23 cellular contexts compared by ENCODE assay signal in genomic region chr9:16135916-16136315, GRCh38.
"Had no signal": no experiment of that assay in that cellular context is flagged by ENCODE, and none has a peak within 500 bp of the region (broad histone marks: within the 10 kb centered on the region; RNA-seq: fewer than 3 reads in every experiment).

No MANE protein-coding gene starts in this region.

- H3K27ac Mint-ChIP-seq: activated CD4-positive, alpha-beta memory T cell treated with anti-CD3 and anti-CD28 coated beads, Interleukin-2, amount 10 ng/mL, durations not matched to agents 7 days and 5 days; activated CD4-positive, alpha-beta T cell treated with anti-CD3 and anti-CD28 coated beads, Interleukin-2, amount 10 ng/mL, durations not matched to agents 7 days and 5 days; activated naive CD4-positive, alpha-beta T cell treated with anti-CD3 and anti-CD28 coated beads, Interleukin-2, amount 50 U/mL, for 24 hours; activated T-cell treated with anti-CD3 and anti-CD28 coated beads, Interleukin-2, amount 50 U/mL, for 24 hours; naive thymus-derived CD4-positive, alpha-beta T cell; type B pancreatic cell had no signal

- H3K9me3 ChIP-seq: heart left ventricle, left ventricle myocardium inferior, thoracic aorta, vagina had no signal

- H3K4me3 ChIP-seq: heart left ventricle, left ventricle myocardium inferior, lung, thoracic aorta, vagina had no signal

- H3K4me1 Mint-ChIP-seq: activated CD4-positive, alpha-beta memory T cell treated with anti-CD3 and anti-CD28 coated beads, Interleukin-2, amount 10 ng/mL, durations not matched to agents 7 days and 5 days; activated naive CD4-positive, alpha-beta T cell treated with anti-CD3 and anti-CD28 coated beads, Interleukin-2, amount 50 U/mL, for 24 hours had no signal

- H3K27ac ChIP-seq: foreskin keratinocyte, thoracic aorta, vagina had no signal

- H3K4me3 Mint-ChIP-seq: activated CD4-positive, alpha-beta memory T cell treated with anti-CD3 and anti-CD28 coated beads, Interleukin-2, amount 10 ng/mL, durations not matched to agents 7 days and 5 days; activated CD4-positive, alpha-beta T cell treated with anti-CD3 and anti-CD28 coated beads, Interleukin-2, amount 10 ng/mL, durations not matched to agents 7 days and 5 days; activated naive CD4-positive, alpha-beta T cell treated with anti-CD3 and anti-CD28 coated beads, Interleukin-2, amount 50 U/mL, for 24 hours; activated T-cell treated with anti-CD3 and anti-CD28 coated beads, Interleukin-2, amount 50 U/mL, for 24 hours; brain; naive thymus-derived CD4-positive, alpha-beta T cell; neural crest cell; type B pancreatic cell had no signal

- H3K36me3 Mint-ChIP-seq: activated naive CD4-positive, alpha-beta T cell treated with anti-CD3 and anti-CD28 coated beads, Interleukin-2, amount 50 U/mL, for 24 hours; brain; naive thymus-derived CD4-positive, alpha-beta T cell had no signal

- H3K27me3 Mint-ChIP-seq: activated CD4-positive, alpha-beta memory T cell treated with anti-CD3 and anti-CD28 coated beads, Interleukin-2, amount 10 ng/mL, durations not matched to agents 7 days and 5 days; activated CD4-positive, alpha-beta T cell treated with anti-CD3 and anti-CD28 coated beads, Interleukin-2, amount 10 ng/mL, durations not matched to agents 7 days and 5 days; activated T-cell treated with anti-CD3 and anti-CD28 coated beads, Interleukin-2, amount 50 U/mL, for 24 hours; brain; type B pancreatic cell had no signal

- H3K27me3 ChIP-seq: vagina had no signal

- H3K36me3 ChIP-seq: heart left ventricle, left ventricle myocardium inferior, thoracic aorta, vagina had no signal

- DNase-seq: activated CD4-positive, alpha-beta memory T cell treated with anti-CD3 and anti-CD28 coated beads, Interleukin-2, amount 10 ng/mL, durations not matched to agents 7 days and 5 days; activated CD4-positive, alpha-beta T cell treated with anti-CD3 and anti-CD28 coated beads for 1 hour; activated CD4-positive, alpha-beta T cell treated with anti-CD3 and anti-CD28 coated beads, Interleukin-2, amount 10 ng/mL, durations not matched to agents 7 days and 5 days; activated CD8-positive, alpha-beta memory T cell treated with anti-CD3 and anti-CD28 coated beads, Interleukin-2, amount 50 U/mL, for 48 hours; activated T-cell treated with anti-CD3 and anti-CD28 coated beads, Interleukin-2, amount 50 U/mL, for 24 hours; anterior cingulate cortex; caudate nucleus; foreskin keratinocyte; heart left ventricle; left ventricle myocardium inferior; naive thymus-derived CD4-positive, alpha-beta T cell; nucleus accumbens; posterior cingulate gyrus; stimulated activated CD4-positive, alpha-beta T cell treated with anti-CD3 and anti-CD28 coated beads, Interleukin-2, amount 100 ng/mL, for 48 hours; stimulated activated naive CD4-positive, alpha-beta T cell treated with Interleukin-2 at 50 U/mL for 16 hours; T-helper 2 cell had no signal

- H3K9me3 Mint-ChIP-seq: activated CD4-positive, alpha-beta memory T cell treated with anti-CD3 and anti-CD28 coated beads, Interleukin-2, amount 10 ng/mL, durations not matched to agents 7 days and 5 days; activated CD4-positive, alpha-beta T cell treated with anti-CD3 and anti-CD28 coated beads, Interleukin-2, amount 10 ng/mL, durations not matched to agents 7 days and 5 days; activated naive CD4-positive, alpha-beta T cell treated with anti-CD3 and anti-CD28 coated beads, Interleukin-2, amount 50 U/mL, for 24 hours; activated T-cell treated with anti-CD3 and anti-CD28 coated beads, Interleukin-2, amount 50 U/mL, for 24 hours; neural crest cell; type B pancreatic cell had no signal
